In genomic region chr3:4956743-4957142, GRCh38 we compare ENCODE assay signal across 25 cellular contexts.
"Had no signal": no experiment of that assay in that cellular context is flagged by ENCODE, and none has a peak within 500 bp of the region (broad histone marks: within the 10 kb centered on the region; RNA-seq: fewer than 3 reads in every experiment).

No MANE protein-coding gene starts in this region.

- FAIRE-seq: bronchial epithelial cell, frontal cortex, islet of Langerhans had no signal

- DNase-seq: activated CD4-positive, alpha-beta memory T cell treated with anti-CD3 and anti-CD28 coated beads, Interleukin-2, amount 10 ng/mL, durations not matched to agents 7 days and 5 days; activated CD4-positive, alpha-beta T cell treated with anti-CD3 and anti-CD28 coated beads, Interleukin-2, amount 10 ng/mL, durations not matched to agents 7 days and 5 days; activated CD4-positive, CD25-positive, alpha-beta regulatory T cell treated with anti-CD3 and anti-CD28 coated beads, Interleukin-2, amount 50 U/mL, for 72 hours; activated CD8-positive, alpha-beta memory T cell treated with anti-CD3 and anti-CD28 coated beads, Interleukin-2, amount 50 U/mL, for 48 hours; activated gamma-delta T cell treated with Interleukin-2 at 50 U/mL for 16 hours; activated naive CD4-positive, alpha-beta T cell treated with anti-CD3 and anti-CD28 coated beads, Interleukin-2, amount 50 U/mL, for 16 hours; activated T-cell treated with anti-CD3 and anti-CD28 coated beads, Interleukin-2, amount 50 U/mL, for 24 hours; dermis blood vessel endothelial cell; effector CD4-positive, alpha-beta T cell; esophagus squamous epithelium; glutamatergic neuron; left lung; lower lobe of right lung; mesendoderm; naive B cell; nephron progenitor cell; ovary; psoas muscle; spleen; stimulated activated naive CD4-positive, alpha-beta T cell; SW 1271; T1000 had no signal
